ENCODE assay signal across 22 cellular contexts in the genomic region with DNA sequence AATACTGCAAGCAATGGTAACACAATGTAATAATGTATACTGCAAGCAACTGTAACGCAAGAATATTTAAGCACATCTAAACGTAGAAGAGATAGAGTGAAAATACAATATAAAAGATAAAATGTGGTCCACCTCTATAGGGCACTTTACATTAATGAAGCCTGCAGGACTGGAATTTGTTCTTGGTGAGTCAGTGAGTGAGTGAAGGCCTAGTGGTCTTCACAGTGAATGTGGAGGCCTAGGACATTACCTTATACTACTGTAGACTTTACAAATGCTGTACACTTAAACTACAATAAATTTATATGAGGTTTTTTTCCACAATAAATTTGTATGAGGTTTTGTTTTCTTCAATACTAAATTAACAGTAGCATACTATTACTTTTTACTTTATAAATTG.
DNase-seq lines count a peak whose midpoint lies in the region; ATAC-seq, FAIRE-seq and TF ChIP-seq lines count a peak whose summit lies in the region.
"Had no signal": no experiment of that assay in that cellular context is flagged by ENCODE, and none has a peak within 500 bp of the region (broad histone marks: within the 10 kb centered on the region; RNA-seq: fewer than 3 reads in every experiment).

No MANE protein-coding gene starts in this region.

- H3K27ac ChIP-seq in foreskin keratinocyte, result no peak overlapping the region
- H3K27ac ChIP-seq: 22Rv1, BLaER1 had no signal

- no peaks in the 10 kb centered on the region for H3K27me3 ChIP-seq in foreskin keratinocyte
- H3K27me3 ChIP-seq: BE2C, BLaER1 had no signal

- H3K4me1 ChIP-seq in foreskin keratinocyte, result peaks cover 5% of the 10 kb centered on the region
- H3K4me1 ChIP-seq: BE2C had no signal

- no peak for DNase-seq in foreskin keratinocyte
- DNase-seq in G401 (ENCODE audit: low spot score), result no peak
- DNase-seq: ACHN; BE2C; C1 segment of cervical spinal cord; CD4-positive, alpha-beta memory T cell; CD4-positive, CD25-positive, alpha-beta regulatory T cell; CD8-positive, alpha-beta memory T cell; DMS 273 treated with DMSO at 0.1 percent for 48 hours; DMS153; DMS53; DMS79; DND-41; EL; GF-D8 had no signal

- TF ChIP-seq CTCF in foreskin keratinocyte (conservative IDR thresholded peaks at IDR 0.05), result no peak

- FAIRE-seq in A204.1 (lab: Jason Lieb, UNC) (peak; percentile 39), G401.6 (lab: Jason Lieb, UNC) (peak; percentile 45)
- FAIRE-seq: GM12891 had no signal

- in situ Hi-C loops in G401 (cut with HindIII; ENCODE audit: low sequenced_read_pairs), result no loop called here

- ATAC-seq in foreskin keratinocyte, result peak; percentile 53
- no peak for ATAC-seq in GM19395 (IDR thresholded peaks at IDR 0.05; ENCODE audit: unreplicated experiment)
- ATAC-seq in GM19023 (IDR thresholded peaks at IDR 0.05; ENCODE audit: unreplicated experiment), result no peak
